In the genomic region with DNA sequence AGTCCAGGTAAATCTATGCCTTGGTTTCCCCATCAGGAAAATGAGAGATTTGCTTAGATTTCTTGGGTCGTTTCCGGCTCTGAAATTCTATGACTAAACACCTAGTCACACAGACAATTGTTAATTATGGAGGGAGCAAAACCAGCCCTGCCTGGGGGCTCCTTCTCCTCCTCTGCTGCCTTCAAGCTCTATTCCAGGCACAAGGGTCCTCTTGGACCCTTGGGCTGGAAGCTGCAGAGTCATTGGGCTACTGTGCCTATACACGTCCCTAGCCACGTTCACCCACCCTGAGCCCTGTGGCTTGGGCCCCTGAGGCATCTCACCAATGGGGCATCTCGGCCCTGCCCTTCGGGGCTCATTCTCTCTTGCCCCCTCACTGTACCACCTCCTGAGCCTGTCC, we compare ENCODE assay signal across 19 cellular contexts.
"Had no signal": no experiment of that assay in that cellular context is flagged by ENCODE, and none has a peak within 500 bp of the region (broad histone marks: within the 10 kb centered on the region; RNA-seq: fewer than 3 reads in every experiment).

No MANE protein-coding gene starts in this region.

- H3K36me3 Mint-ChIP-seq: activated naive CD4-positive, alpha-beta T cell treated with anti-CD3 and anti-CD28 coated beads, Interleukin-2, amount 50 U/mL, for 24 hours; stimulated activated effector memory CD8-positive, alpha-beta T cell treated with anti-CD3 and anti-CD28 coated beads, Interleukin-12 subunit alpha, Interleukin-12 subunit beta, amount 100 ng/mL, for 72 hours; WTC11 had no signal

- H3K36me3 ChIP-seq: gastrocnemius medialis, tibial nerve had no signal

- H3K9me3 Mint-ChIP-seq: activated naive CD4-positive, alpha-beta T cell treated with anti-CD3 and anti-CD28 coated beads, Interleukin-2, amount 50 U/mL, for 24 hours; nephron; stimulated activated effector memory CD8-positive, alpha-beta T cell treated with anti-CD3 and anti-CD28 coated beads, Interleukin-12 subunit alpha, Interleukin-12 subunit beta, amount 100 ng/mL, for 72 hours; stimulated activated naive CD8-positive, alpha-beta T cell treated with anti-CD3 and anti-CD28 coated beads, Interleukin-15, amount 100 ng/mL, for 72 hours; T-helper 1 cell treated with Interleukin-12 subunit alpha and Interleukin-12 subunit beta and Interleukin-4 antibody, amounts not matched to agents 30 μg/mL and 1 μg/mL, for 36 hours; WTC11 had no signal

- DNase-seq: activated effector memory CD4-positive, alpha-beta T cell treated with anti-CD3 and anti-CD28 coated beads, Interleukin-2, amount 50 U/mL, for 16 hours; anterior cingulate cortex; effector CD4-positive, alpha-beta T cell; gastrocnemius medialis; hippocampal formation; right cardiac atrium; stimulated activated CD4-positive, alpha-beta T cell treated with anti-CD3 and anti-CD28 coated beads, Interleukin-2, amount 100 ng/mL, for 24 hours; stimulated activated naive CD8-positive, alpha-beta T cell treated with anti-CD3 and anti-CD28 coated beads, Interleukin-15, amount 100 ng/mL, for 72 hours; T1000 had no signal

- H3K4me3 ChIP-seq: body of pancreas, gastrocnemius medialis, skin epidermis, tibial nerve had no signal

- H3K27ac Mint-ChIP-seq: activated naive CD4-positive, alpha-beta T cell treated with anti-CD3 and anti-CD28 coated beads, Interleukin-2, amount 50 U/mL, for 24 hours; nephron; stimulated activated effector memory CD8-positive, alpha-beta T cell treated with anti-CD3 and anti-CD28 coated beads, Interleukin-12 subunit alpha, Interleukin-12 subunit beta, amount 100 ng/mL, for 72 hours; stimulated activated naive CD8-positive, alpha-beta T cell treated with anti-CD3 and anti-CD28 coated beads, Interleukin-15, amount 100 ng/mL, for 72 hours; T-helper 1 cell treated with Interleukin-12 subunit alpha and Interleukin-12 subunit beta and Interleukin-4 antibody, amounts not matched to agents 30 μg/mL and 1 μg/mL, for 36 hours; WTC11 had no signal

- H3K27me3 Mint-ChIP-seq: activated naive CD4-positive, alpha-beta T cell treated with anti-CD3 and anti-CD28 coated beads, Interleukin-2, amount 50 U/mL, for 24 hours; stimulated activated naive CD8-positive, alpha-beta T cell treated with anti-CD3 and anti-CD28 coated beads, Interleukin-15, amount 100 ng/mL, for 72 hours had no signal

- H3K4me1 ChIP-seq: body of pancreas, gastrocnemius medialis, parathyroid adenoma had no signal

- H3K27ac ChIP-seq: body of pancreas, gastrocnemius medialis, parathyroid adenoma, skin epidermis, tibial nerve had no signal

- H3K4me3 Mint-ChIP-seq: activated naive CD4-positive, alpha-beta T cell treated with anti-CD3 and anti-CD28 coated beads, Interleukin-2, amount 50 U/mL, for 24 hours; nephron; stimulated activated effector memory CD8-positive, alpha-beta T cell treated with anti-CD3 and anti-CD28 coated beads, Interleukin-12 subunit alpha, Interleukin-12 subunit beta, amount 100 ng/mL, for 72 hours; stimulated activated naive CD8-positive, alpha-beta T cell treated with anti-CD3 and anti-CD28 coated beads, Interleukin-15, amount 100 ng/mL, for 72 hours; T-helper 1 cell treated with Interleukin-12 subunit alpha and Interleukin-12 subunit beta and Interleukin-4 antibody, amounts not matched to agents 30 μg/mL and 1 μg/mL, for 36 hours; WTC11 had no signal

- H3K4me1 Mint-ChIP-seq: activated naive CD4-positive, alpha-beta T cell treated with anti-CD3 and anti-CD28 coated beads, Interleukin-2, amount 50 U/mL, for 24 hours; nephron; stimulated activated effector memory CD8-positive, alpha-beta T cell treated with anti-CD3 and anti-CD28 coated beads, Interleukin-12 subunit alpha, Interleukin-12 subunit beta, amount 100 ng/mL, for 72 hours; stimulated activated naive CD8-positive, alpha-beta T cell treated with anti-CD3 and anti-CD28 coated beads, Interleukin-15, amount 100 ng/mL, for 72 hours had no signal

- H3K27me3 ChIP-seq: body of pancreas, tibial nerve had no signal

- ATAC-seq: body of pancreas; esophagus mucosa; gastrocnemius medialis; right cardiac atrium; stimulated activated effector memory CD8-positive, alpha-beta T cell treated with anti-CD3 and anti-CD28 coated beads, Interleukin-12 subunit alpha, Interleukin-12 subunit beta, amount 100 ng/mL, for 72 hours; stimulated activated naive CD8-positive, alpha-beta T cell treated with anti-CD3 and anti-CD28 coated beads, Interleukin-15, amount 100 ng/mL, for 72 hours; WTC11 had no signal

- H3K9me3 ChIP-seq: body of pancreas, gastrocnemius medialis, tibial nerve had no signal
